Comparison of ENCODE assay signal across 8 cellular contexts in the genomic region with DNA sequence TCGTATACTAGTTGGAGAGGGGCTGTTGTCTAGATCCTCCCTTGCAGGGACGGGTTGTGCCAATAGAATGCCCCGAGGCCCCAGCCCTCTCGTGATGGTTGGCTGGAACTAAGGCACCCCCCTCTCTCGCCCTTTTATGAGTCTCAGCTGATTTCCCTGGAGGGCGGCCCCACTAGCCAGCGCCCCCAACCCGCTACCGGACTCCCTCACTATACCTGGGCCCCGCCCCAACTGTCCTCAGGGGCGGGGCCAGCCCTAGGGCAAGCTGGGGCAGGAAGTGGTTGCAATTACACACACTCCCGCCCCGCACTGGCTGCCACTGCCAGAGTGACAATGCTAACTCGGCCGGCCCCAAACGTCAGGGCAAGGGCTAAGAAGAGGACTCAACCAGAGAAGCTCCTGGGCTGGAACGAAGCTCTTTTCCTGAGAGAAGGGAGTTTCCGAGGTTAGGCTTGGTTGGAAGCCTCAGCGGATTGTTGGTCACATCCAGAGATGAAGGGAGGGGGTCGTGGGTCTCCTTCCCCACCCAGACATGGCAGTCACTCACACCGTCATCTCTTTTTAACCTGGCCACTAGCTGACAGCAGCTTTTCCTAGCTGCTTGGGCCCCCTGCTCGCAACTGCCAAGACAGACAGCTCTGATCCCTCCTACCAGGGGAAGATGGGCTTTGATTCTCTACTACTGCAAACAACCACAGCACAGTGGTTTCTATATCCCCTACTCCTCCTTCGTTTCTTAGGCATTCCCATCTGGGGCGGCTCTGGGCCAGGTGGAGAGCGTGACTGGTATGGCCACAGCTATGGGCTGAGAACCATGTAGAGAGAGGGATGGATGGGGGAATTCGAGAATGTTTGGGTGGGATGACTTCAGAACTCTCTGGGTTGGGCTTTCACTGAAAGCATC.
DNase-seq lines count a peak whose midpoint lies in the region; ATAC-seq and TF ChIP-seq lines count a peak whose summit lies in the region.

No MANE protein-coding gene starts in this region.

- peak; percentile 10 for DNase-seq in NCI-H2196 treated with DMSO at 0.1 percent for 48 hours (lab: John Stamatoyannopoulos, UW; ENCODE audit: unreplicated experiment)
- DNase-seq in activated CD4-positive, alpha-beta T cell treated with anti-CD3 and anti-CD28 coated beads for 48 hours, result peak; percentile 80
- DNase-seq in erythroblast (lab: John Stamatoyannopoulos, UW), result peak; percentile 63 to 69
- no peak for DNase-seq in HPDE6-E6E7 (ENCODE audit: extremely low spot score)

- ATAC-seq in GM18870 (IDR thresholded peaks at IDR 0.05; ENCODE audit: unreplicated experiment) (peak; percentile 70), HG03025 (IDR thresholded peaks at IDR 0.05; ENCODE audit: low FRiP score, unreplicated experiment) (peak; percentile 85)

- H3K79me2 ChIP-seq in parathyroid adenoma, result no peaks in the 10 kb centered on the region

- no peaks in the 10 kb centered on the region for H3K27me3 ChIP-seq in parathyroid adenoma (ENCODE audit: control insufficient read depth, insufficient read depth, low read length)

- H3K36me3 ChIP-seq in parathyroid adenoma (ENCODE audit: control insufficient read depth, insufficient read depth, low read length), result no peaks in the 10 kb centered on the region

- no peaks in the 10 kb centered on the region for H3K9me3 ChIP-seq in parathyroid adenoma (ENCODE audit: control insufficient read depth, low read length)

- no peak for TF ChIP-seq CTCF in C4-2B (conservative IDR thresholded peaks at IDR 0.05)
- no peak for TF ChIP-seq CTCF in parathyroid adenoma (IDR thresholded peaks at IDR 0.05)

- TF ChIP-seq POLR2A in erythroblast (IDR thresholded peaks at IDR 0.05; ENCODE audit: low read length), result peak; percentile 60

- peak overlapping the region; percentile 71 for H2AFZ ChIP-seq in parathyroid adenoma

- H3K9ac ChIP-seq in parathyroid adenoma, result no peak overlapping the region

- H3K27ac ChIP-seq in C4-2B (peak overlapping the region; percentile 28; the same call in 1 of the 2 replicates), parathyroid adenoma (no peak overlapping the region)

- H3K4me2 ChIP-seq in parathyroid adenoma (ENCODE audit: low read length), result peak overlapping the region; percentile 35

- H3K4me3 ChIP-seq in parathyroid adenoma (ENCODE audit: low read depth, low read length), result no peak overlapping the region

- H3K4me1 ChIP-seq in parathyroid adenoma, result peaks cover 2% of the 10 kb centered on the region
